ENCODE assay signal across 1 cellular context in the genomic region with DNA sequence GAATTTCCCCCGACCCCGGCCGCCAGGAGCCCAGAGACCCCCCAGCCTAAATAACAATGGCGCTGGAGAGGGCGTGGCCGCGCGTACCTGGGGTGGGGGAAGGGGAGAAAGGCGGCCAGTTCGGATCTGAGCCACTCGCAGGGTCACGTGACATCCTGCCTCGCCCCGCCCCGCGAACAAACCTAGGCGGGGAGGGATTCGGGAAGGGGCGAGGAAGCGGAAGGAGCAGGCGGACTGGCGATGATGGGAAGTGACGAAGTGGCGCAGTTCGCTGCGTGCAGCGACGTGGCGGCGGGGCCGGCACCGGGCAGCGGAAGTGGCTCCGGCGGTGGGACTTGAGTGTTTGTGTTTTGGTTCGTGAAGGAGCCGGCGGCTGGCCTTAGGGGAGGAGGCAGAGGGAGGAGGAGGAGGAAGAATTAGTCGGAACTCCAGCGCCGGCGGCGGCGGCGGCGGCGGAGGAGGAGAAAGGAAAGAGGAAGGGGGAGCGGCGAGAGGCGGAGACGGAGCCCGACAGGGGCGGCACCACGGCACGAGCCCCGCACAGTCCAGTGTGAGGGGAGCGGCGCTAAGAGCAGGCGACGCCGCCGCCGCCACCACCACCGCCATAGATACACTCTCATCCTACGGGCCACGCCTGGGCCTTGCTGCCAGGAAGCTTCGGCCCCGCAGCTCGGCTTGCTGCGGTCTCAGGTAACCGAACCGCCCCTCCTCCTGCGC.
A peak's percentile ranks its signal among the peaks of the same experiment; 100 is the strongest.
TF ChIP-seq lines count a peak whose summit lies in the region.

A gene with protein sequence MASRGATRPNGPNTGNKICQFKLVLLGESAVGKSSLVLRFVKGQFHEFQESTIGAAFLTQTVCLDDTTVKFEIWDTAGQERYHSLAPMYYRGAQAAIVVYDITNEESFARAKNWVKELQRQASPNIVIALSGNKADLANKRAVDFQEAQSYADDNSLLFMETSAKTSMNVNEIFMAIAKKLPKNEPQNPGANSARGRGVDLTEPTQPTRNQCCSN (plus strand): TSS at position 266 of the 717 bp plus-strand sequence. CDS start 3,802 bp downstream, outside the sequence.

TF ChIP-seq in WTC11, 78 proteins besides CTCF, POLR2A, EP300 and RAD21 (continued from another document):
- TF ChIP-seq, protein P1, sequence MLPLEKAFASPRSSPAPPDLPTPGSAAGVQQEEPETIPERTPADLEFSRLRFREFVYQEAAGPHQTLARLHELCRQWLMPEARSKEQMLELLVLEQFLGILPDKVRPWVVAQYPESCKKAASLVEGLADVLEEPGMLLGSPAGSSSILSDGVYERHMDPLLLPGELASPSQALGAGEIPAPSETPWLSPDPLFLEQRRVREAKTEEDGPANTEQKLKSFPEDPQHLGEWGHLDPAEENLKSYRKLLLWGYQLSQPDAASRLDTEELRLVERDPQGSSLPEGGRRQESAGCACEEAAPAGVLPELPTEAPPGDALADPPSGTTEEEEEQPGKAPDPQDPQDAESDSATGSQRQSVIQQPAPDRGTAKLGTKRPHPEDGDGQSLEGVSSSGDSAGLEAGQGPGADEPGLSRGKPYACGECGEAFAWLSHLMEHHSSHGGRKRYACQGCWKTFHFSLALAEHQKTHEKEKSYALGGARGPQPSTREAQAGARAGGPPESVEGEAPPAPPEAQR (CRISPR knock-in tag; IDR thresholded peaks at IDR 0.05), result no peak
- no peak for TF ChIP-seq TCF7 (CRISPR knock-in tag; IDR thresholded peaks at IDR 0.05; ENCODE audit: low read depth)
- TF ChIP-seq, protein P2, sequence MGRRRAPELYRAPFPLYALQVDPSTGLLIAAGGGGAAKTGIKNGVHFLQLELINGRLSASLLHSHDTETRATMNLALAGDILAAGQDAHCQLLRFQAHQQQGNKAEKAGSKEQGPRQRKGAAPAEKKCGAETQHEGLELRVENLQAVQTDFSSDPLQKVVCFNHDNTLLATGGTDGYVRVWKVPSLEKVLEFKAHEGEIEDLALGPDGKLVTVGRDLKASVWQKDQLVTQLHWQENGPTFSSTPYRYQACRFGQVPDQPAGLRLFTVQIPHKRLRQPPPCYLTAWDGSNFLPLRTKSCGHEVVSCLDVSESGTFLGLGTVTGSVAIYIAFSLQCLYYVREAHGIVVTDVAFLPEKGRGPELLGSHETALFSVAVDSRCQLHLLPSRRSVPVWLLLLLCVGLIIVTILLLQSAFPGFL (CRISPR knock-in tag; IDR thresholded peaks at IDR 0.05; ENCODE audit: borderline replicate concordance), result no peak
- TF ChIP-seq, protein P3, sequence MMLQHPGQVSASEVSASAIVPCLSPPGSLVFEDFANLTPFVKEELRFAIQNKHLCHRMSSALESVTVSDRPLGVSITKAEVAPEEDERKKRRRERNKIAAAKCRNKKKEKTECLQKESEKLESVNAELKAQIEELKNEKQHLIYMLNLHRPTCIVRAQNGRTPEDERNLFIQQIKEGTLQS (CRISPR knock-in tag; conservative IDR thresholded peaks at IDR 0.05), result no peak
- no peak for TF ChIP-seq ZNF138 (CRISPR knock-in tag; conservative IDR thresholded peaks at IDR 0.05)
- TF ChIP-seq SP1 (CRISPR knock-in tag; conservative IDR thresholded peaks at IDR 0.05), result peak; percentile 94
- TF ChIP-seq, protein P4, sequence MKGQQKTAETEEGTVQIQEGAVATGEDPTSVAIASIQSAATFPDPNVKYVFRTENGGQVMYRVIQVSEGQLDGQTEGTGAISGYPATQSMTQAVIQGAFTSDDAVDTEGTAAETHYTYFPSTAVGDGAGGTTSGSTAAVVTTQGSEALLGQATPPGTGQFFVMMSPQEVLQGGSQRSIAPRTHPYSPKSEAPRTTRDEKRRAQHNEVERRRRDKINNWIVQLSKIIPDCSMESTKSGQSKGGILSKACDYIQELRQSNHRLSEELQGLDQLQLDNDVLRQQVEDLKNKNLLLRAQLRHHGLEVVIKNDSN (CRISPR knock-in tag; IDR thresholded peaks at IDR 0.05), result peak; percentile 95
- TF ChIP-seq NFATC4 (CRISPR knock-in tag; IDR thresholded peaks at IDR 0.05), result no peak
- TF ChIP-seq, protein P5, sequence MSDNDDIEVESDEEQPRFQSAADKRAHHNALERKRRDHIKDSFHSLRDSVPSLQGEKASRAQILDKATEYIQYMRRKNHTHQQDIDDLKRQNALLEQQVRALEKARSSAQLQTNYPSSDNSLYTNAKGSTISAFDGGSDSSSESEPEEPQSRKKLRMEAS (CRISPR knock-in tag; IDR thresholded peaks at IDR 0.05), result peak; percentile 52
- TF ChIP-seq SOX15 (CRISPR knock-in tag; IDR thresholded peaks at IDR 0.05), result no peak
- TF ChIP-seq ETV6 (CRISPR knock-in tag; IDR thresholded peaks at IDR 0.05), result peak; percentile 80
- TF ChIP-seq GABPB1 (CRISPR knock-in tag; IDR thresholded peaks at IDR 0.05), result 0 out of 2 replicates have a peak, but pooled peaks have one; percentile 38
- TF ChIP-seq SMAD3 (CRISPR knock-in tag; IDR thresholded peaks at IDR 0.05; ENCODE audit: borderline replicate concordance), result no peak
